14 cellular contexts compared by ENCODE assay signal in genomic region chr3:46383211-46383945, GRCh38. TPM values are rescaled to one million over a fixed set of nuclear protein-coding genes. Genes with fewer than 3 reads are reported as not detected.
DNase-seq lines count a peak whose midpoint lies in the region; ATAC-seq, FAIRE-seq and TF ChIP-seq lines count a peak whose summit lies in the region.
"Had no signal": no experiment of that assay in that cellular context is flagged by ENCODE, and none has a peak within 500 bp of the region (broad histone marks: within the 10 kb centered on the region; RNA-seq: fewer than 3 reads in every experiment).

No MANE protein-coding gene starts in this region.

- peak overlapping the region; percentile 51 for H3K27ac ChIP-seq in colonic mucosa
- H3K27ac ChIP-seq in ovary: no peak overlapping the region

- H3K9ac ChIP-seq in colonic mucosa (ENCODE audit: low read depth in 2 of 2, low read length in 2 of 2): peak overlapping the region in 1 of 2 donors; percentile 44

- H3K36me3 Mint-ChIP-seq in activated naive CD8-positive, alpha-beta T cell: no peaks in the 10 kb centered on the region
- H3K36me3 Mint-ChIP-seq in activated naive CD8-positive, alpha-beta T cell treated with anti-CD3 and anti-CD28 coated beads, Interleukin-2, amount 50 U/mL, for 24 hours (ENCODE audit: low read depth): no peaks in the 10 kb centered on the region
- no peaks in the 10 kb centered on the region for H3K36me3 Mint-ChIP-seq in IgD-negative memory B cell
- H3K36me3 Mint-ChIP-seq in stimulated activated effector memory CD8-positive, alpha-beta T cell treated with anti-CD3 and anti-CD28 coated beads, Interleukin-12 subunit alpha, Interleukin-12 subunit beta, amount 100 ng/mL, for 72 hours: peaks cover 4% of the 10 kb centered on the region

- H3K36me3 ChIP-seq in colonic mucosa (no peaks in the 10 kb centered on the region), ovary (no peaks in the 10 kb centered on the region)

- no peak for FAIRE-seq in frontal cortex (lab: Jason Lieb, UNC)

- no peak for DNase-seq in activated naive CD8-positive, alpha-beta T cell treated with anti-CD3 and anti-CD28 coated beads, Interleukin-2, amount 50 U/mL, for 24 hours
- DNase-seq in colonic mucosa: peak; percentile 78
- no peak for DNase-seq in stimulated activated effector memory CD8-positive, alpha-beta T cell treated with anti-CD3 and anti-CD28 coated beads, Interleukin-12 subunit alpha, Interleukin-12 subunit beta, amount 100 ng/mL, for 72 hours (ENCODE audit: low spot score in 2 of 2)
- DNase-seq in ovary: no peak
- no peak for DNase-seq in frontal cortex (ENCODE audit: low spot score in 2 of 2)
- DNase-seq in kidney tubule cell (ENCODE audit: low spot score): no peak
- DNase-seq: activated CD4-positive, alpha-beta T cell treated with anti-CD3 and anti-CD28 coated beads, Interleukin-2, amount 50 U/mL, for 4 hours; HCEC 1CT; KBM-7; NCI-H526 treated with DMSO at 0.1 percent for 48 hours had no signal

- H3K27me3 ChIP-seq in colonic mucosa (no peaks in the 10 kb centered on the region), ovary (no peaks in the 10 kb centered on the region)

- H3K9me3 Mint-ChIP-seq in activated naive CD8-positive, alpha-beta T cell (ENCODE audit: low read depth): no peaks in the 10 kb centered on the region
- H3K9me3 Mint-ChIP-seq in activated naive CD8-positive, alpha-beta T cell treated with anti-CD3 and anti-CD28 coated beads, Interleukin-2, amount 50 U/mL, for 24 hours: no peaks in the 10 kb centered on the region
- no peaks in the 10 kb centered on the region for H3K9me3 Mint-ChIP-seq in IgD-negative memory B cell
- H3K9me3 Mint-ChIP-seq in stimulated activated effector memory CD8-positive, alpha-beta T cell treated with anti-CD3 and anti-CD28 coated beads, Interleukin-12 subunit alpha, Interleukin-12 subunit beta, amount 100 ng/mL, for 72 hours: no peaks in the 10 kb centered on the region

- peaks cover 22% of the 10 kb centered on the region for H3K4me1 Mint-ChIP-seq in activated naive CD8-positive, alpha-beta T cell (ENCODE audit: low read depth)
- H3K4me1 Mint-ChIP-seq in activated naive CD8-positive, alpha-beta T cell treated with anti-CD3 and anti-CD28 coated beads, Interleukin-2, amount 50 U/mL, for 24 hours: peaks cover 30% of the 10 kb centered on the region
- peaks cover 32 to 45% (median 38%) of the 10 kb centered on the region in 3 donors for H3K4me1 Mint-ChIP-seq in IgD-negative memory B cell
- peaks cover 42% of the 10 kb centered on the region for H3K4me1 Mint-ChIP-seq in stimulated activated effector memory CD8-positive, alpha-beta T cell treated with anti-CD3 and anti-CD28 coated beads, Interleukin-12 subunit alpha, Interleukin-12 subunit beta, amount 100 ng/mL, for 72 hours

- no peak for TF ChIP-seq POLR2A in ovary (IDR thresholded peaks at IDR 0.05)

- TF ChIP-seq CTCF in colonic mucosa (IDR thresholded peaks at IDR 0.05): no peak
- TF ChIP-seq CTCF in ovary (IDR thresholded peaks at IDR 0.05): no peak

- H3K27me3 Mint-ChIP-seq in activated naive CD8-positive, alpha-beta T cell: no peaks in the 10 kb centered on the region
- peaks cover 5% of the 10 kb centered on the region for H3K27me3 Mint-ChIP-seq in activated naive CD8-positive, alpha-beta T cell treated with anti-CD3 and anti-CD28 coated beads, Interleukin-2, amount 50 U/mL, for 24 hours
- H3K27me3 Mint-ChIP-seq in IgD-negative memory B cell: no peaks in the 10 kb centered on the region

- intact Hi-C loops in colonic mucosa (cut with DNase I) (no loop called here), ovary (cut with DNase I) (no loop called here)

- no peak overlapping the region for H3K4me3 Mint-ChIP-seq in activated naive CD8-positive, alpha-beta T cell
- H3K4me3 Mint-ChIP-seq in activated naive CD8-positive, alpha-beta T cell treated with anti-CD3 and anti-CD28 coated beads, Interleukin-2, amount 50 U/mL, for 24 hours: no peak overlapping the region
- H3K4me3 Mint-ChIP-seq in IgD-negative memory B cell: peak overlapping the region; percentile 37 to 84 (median 73)
- H3K4me3 Mint-ChIP-seq in stimulated activated effector memory CD8-positive, alpha-beta T cell treated with anti-CD3 and anti-CD28 coated beads, Interleukin-12 subunit alpha, Interleukin-12 subunit beta, amount 100 ng/mL, for 72 hours: no peak overlapping the region

- 61 to 77% (median 69%) methylated on average over 6 of the region's 6 CpGs for WGBS in ovary, 3 donors

- H3K9me3 ChIP-seq in colonic mucosa (no peaks in the 10 kb centered on the region), ovary (no peaks in the 10 kb centered on the region)

- H3K4me1 ChIP-seq in colonic mucosa (peaks cover 15% of the 10 kb centered on the region), ovary (ENCODE audit: insufficient read depth) (peaks cover 4% of the 10 kb centered on the region)

- H3K4me3 ChIP-seq in colonic mucosa (no peak overlapping the region), ovary (no peak overlapping the region)

- ATAC-seq in activated naive CD8-positive, alpha-beta T cell treated with anti-CD3 and anti-CD28 coated beads, Interleukin-2, amount 50 U/mL, for 24 hours: no peak
- ATAC-seq in stimulated activated effector memory CD8-positive, alpha-beta T cell treated with anti-CD3 and anti-CD28 coated beads, Interleukin-12 subunit alpha, Interleukin-12 subunit beta, amount 100 ng/mL, for 72 hours: peak; percentile 34

- H3K27ac Mint-ChIP-seq in activated naive CD8-positive, alpha-beta T cell: peak overlapping the region; percentile 47
- no peak overlapping the region for H3K27ac Mint-ChIP-seq in activated naive CD8-positive, alpha-beta T cell treated with anti-CD3 and anti-CD28 coated beads, Interleukin-2, amount 50 U/mL, for 24 hours
- peak overlapping the region; percentile 14 to 93 (median 49) for H3K27ac Mint-ChIP-seq in IgD-negative memory B cell
- H3K27ac Mint-ChIP-seq in stimulated activated effector memory CD8-positive, alpha-beta T cell treated with anti-CD3 and anti-CD28 coated beads, Interleukin-12 subunit alpha, Interleukin-12 subunit beta, amount 100 ng/mL, for 72 hours: no peak overlapping the region

- no peak for TF ChIP-seq EP300 in ovary (IDR thresholded peaks at IDR 0.05)

RNA-seq across cellular contexts. Expression of gene CCR5, which starts 12.6 kb away (rescaled TPM):
- not detected for polyA plus RNA-seq in IgD-negative memory B cell
- 1 to 10 TPM in 1 of 2 donors, under 1 TPM in 1; 0.57 to 1.9 TPM for total RNA-seq in colonic mucosa
- total RNA-seq in ovary: 1 to 10 TPM in 3 of 7 donors, under 1 TPM in 4; 0.23 to 2.1 (median 0.92) TPM
- polyA plus RNA-seq in ovary: 1 to 10 TPM in 1 of 2 donors, under 1 TPM in 1; 0.45 to 7.4 TPM
- total RNA-seq in frontal cortex: under 0.01 TPM
- total RNA-seq: dermis microvascular lymphatic vessel endothelial cell, lung microvascular endothelial cell had no signal

RNA-seq across cellular contexts. Expression of gene CCRL2, which starts 23.7 kb away (rescaled TPM):
- 1.3 TPM for polyA plus RNA-seq in IgD-negative memory B cell
- 10 to 100 TPM; 10.9 to 17.6 TPM for total RNA-seq in colonic mucosa
- total RNA-seq in ovary: 1 to 10 TPM in 3 of 7 donors, under 1 TPM in 3, not detected in 1; 0.72 to 4.4 (median 1.0) TPM
- 1 to 10 TPM; 1.2 to 5.4 TPM for polyA plus RNA-seq in ovary
- total RNA-seq in frontal cortex: 0.41 TPM

RNA-seq across cellular contexts. Expression of gene CCR2, which starts 29.5 kb away (rescaled TPM):
- polyA plus RNA-seq in IgD-negative memory B cell (10.9 TPM), ovary (1 to 10 TPM in 1 of 2 donors, under 1 TPM in 1; 0.40 to 6.0 TPM)
- total RNA-seq in colonic mucosa (1 to 10 TPM; 1.5 to 3.0 TPM), ovary (1 to 10 TPM in 1 of 7 donors, under 1 TPM in 6; 0.34 to 1.8 (median 0.43) TPM), frontal cortex (0.41 TPM)
- total RNA-seq: dermis microvascular lymphatic vessel endothelial cell, lung microvascular endothelial cell had no signal

Comparison
In these comparisons a context has a peak if more than half of its experiments do, and no peak if none do; other contexts are left out.
1. H3K27ac Mint-ChIP-seq: peak in activated naive CD8-positive, alpha-beta T cell (single experiment) and IgD-negative memory B cell (3 of 3); none in activated naive CD8-positive, alpha-beta T cell treated with anti-CD3 and anti-CD28 coated beads, Interleukin-2, amount 50 U/mL, for 24 hours (single experiment) and stimulated activated effector memory CD8-positive, alpha-beta T cell treated with anti-CD3 and anti-CD28 coated beads, Interleukin-12 subunit alpha, Interleukin-12 subunit beta, amount 100 ng/mL, for 72 hours (single experiment).
2. H3K4me3 Mint-ChIP-seq: peak in IgD-negative memory B cell (4 of 4); none in activated naive CD8-positive, alpha-beta T cell (single experiment), activated naive CD8-positive, alpha-beta T cell treated with anti-CD3 and anti-CD28 coated beads, Interleukin-2, amount 50 U/mL, for 24 hours (single experiment) and stimulated activated effector memory CD8-positive, alpha-beta T cell treated with anti-CD3 and anti-CD28 coated beads, Interleukin-12 subunit alpha, Interleukin-12 subunit beta, amount 100 ng/mL, for 72 hours (single experiment).